Comparison of ENCODE assay signal across 21 cellular contexts in the genomic region with DNA sequence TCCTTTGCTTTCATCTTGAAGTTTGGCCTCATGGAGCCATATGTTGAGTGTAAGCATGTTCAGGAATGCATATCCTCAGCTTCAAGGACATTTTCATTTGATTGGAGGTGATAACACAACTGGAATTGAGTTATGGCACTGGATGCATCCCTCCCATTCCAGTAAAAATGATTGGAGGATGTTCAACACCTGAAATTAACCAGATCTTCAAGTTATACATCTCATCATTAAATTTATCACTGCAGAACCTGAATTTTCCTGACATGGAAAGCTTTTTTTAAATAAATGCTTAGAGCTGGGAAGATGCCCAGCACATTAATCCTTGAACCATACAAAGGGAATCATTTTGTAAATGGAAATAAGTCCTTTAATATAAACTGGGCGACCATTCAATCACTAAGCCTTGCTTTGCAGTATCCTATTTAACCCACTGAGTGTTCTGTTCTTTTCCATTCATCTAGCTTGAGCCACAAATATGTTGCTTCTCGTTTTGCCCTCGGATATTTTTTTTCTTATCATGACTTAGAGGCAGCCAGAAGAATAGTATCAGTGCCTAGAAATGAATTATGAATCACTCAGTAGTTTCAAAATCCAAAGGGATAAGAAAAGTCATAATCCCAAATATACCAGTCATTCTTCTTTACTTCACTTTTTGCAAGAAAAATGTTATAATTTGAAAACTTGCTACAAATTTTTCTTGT.
A peak's percentile ranks its signal among the peaks of the same experiment; 100 is the strongest.
DNase-seq lines count a peak whose midpoint lies in the region; ATAC-seq and TF ChIP-seq lines count a peak whose summit lies in the region.
"Had no signal": no experiment of that assay in that cellular context is flagged by ENCODE, and none has a peak within 500 bp of the region (broad histone marks: within the 10 kb centered on the region; RNA-seq: fewer than 3 reads in every experiment).

No MANE protein-coding gene starts in this region.

- CTCF ChIA-PET in MCF 10A (lab: Yijun Ruan, JAX): interaction anchor here (0.9 kb wide), 1 partner anchor 311 kb away, joined by 4 read pairs; no protein-coding TSS in a partner anchor

- POLR2A ChIA-PET in MCF 10A (lab: Yijun Ruan, JAX): interaction anchor here (0.6 to 1.7 kb wide), 8 partner anchors 25 to 983 kb away, joined by 3 to 5 read pairs (median 3); no protein-coding TSS in a partner anchor

- peak overlapping the region; percentile 65 for H3K4me3 Mint-ChIP-seq in MCF 10A (ENCODE audit: unreplicated experiment)

- H3K4me1 ChIP-seq in breast epithelium (no peaks in the 10 kb centered on the region), hepatocyte (ENCODE audit: insufficient read depth) (no peaks in the 10 kb centered on the region), tibial artery (peaks cover 0 to 45% (median 0%) of the 10 kb centered on the region in 4 donors)
- H3K4me1 ChIP-seq: BLaER1, HAP-1, lower lobe of right lung, SJSA1, testis had no signal

- H3K4me1 Mint-ChIP-seq in MCF 10A (ENCODE audit: insufficient read depth, unreplicated experiment): peaks cover 16% of the 10 kb centered on the region

- no peaks in the 10 kb centered on the region for H3K27me3 ChIP-seq in breast epithelium
- H3K27me3 ChIP-seq in hepatocyte: no peaks in the 10 kb centered on the region
- no peaks in the 10 kb centered on the region for H3K27me3 ChIP-seq in tibial artery
- H3K27me3 ChIP-seq: BLaER1, SJSA1, testis had no signal

- no peaks in the 10 kb centered on the region for H3K79me2 ChIP-seq in hepatocyte

- no TSS peak for BruUV-seq in MCF 10A (replicated peaks; lab: Mats Ljungman, UMichigan)

- H3K27ac ChIP-seq in breast epithelium (no peak overlapping the region), hepatocyte (peak overlapping the region; percentile 3), tibial artery (peak overlapping the region; percentile 26 to 59)
- H3K27ac ChIP-seq: 22Rv1, BLaER1, lower lobe of right lung, SJSA1, testis had no signal

- TF ChIP-seq POLR2A in breast epithelium (IDR thresholded peaks at IDR 0.05): no peak

- no peaks in the 10 kb centered on the region for H3K27me3 Mint-ChIP-seq in MCF 10A (ENCODE audit: insufficient read depth, unreplicated experiment)

- 59% methylated on average over 3 of the region's 3 CpGs for WGBS in hepatocyte (ENCODE audit: low lambda C conversion rate, missing lambda C conversion rate)

- intact Hi-C loops in MCF 10A (cut with micrococcal nuclease) (no loop called here), breast epithelium (cut with DNase I; ENCODE audit: low total_unique reads) (no loop called here), tibial artery (cut with DNase I; ENCODE audit: low total_unique reads) (no loop called here)

- H3K9me2 ChIP-seq in hepatocyte (replicated peaks; ENCODE audit: insufficient read depth): no peaks in the 10 kb centered on the region

- H3K36me3 ChIP-seq in breast epithelium (no peaks in the 10 kb centered on the region), hepatocyte (replicated peaks; ENCODE audit: insufficient read depth, low read depth) (no peaks in the 10 kb centered on the region), tibial artery (no peaks in the 10 kb centered on the region)
- H3K36me3 ChIP-seq: BLaER1, HAP-1, lower lobe of right lung, SJSA1 had no signal

- no peak overlapping the region for H3K4me3 ChIP-seq in breast epithelium
- H3K4me3 ChIP-seq in hepatocyte: no peak overlapping the region
- H3K4me3 ChIP-seq in tibial artery: no peak overlapping the region
- H3K4me3 ChIP-seq: BLaER1, GM12878, HAP-1, lower lobe of right lung, SJSA1, testis had no signal

- no peak for TF ChIP-seq CTCF in MCF 10A (IDR thresholded peaks at IDR 0.05; ENCODE audit: unreplicated experiment)
- TF ChIP-seq CTCF in breast epithelium (IDR thresholded peaks at IDR 0.05): no peak
- no peak for TF ChIP-seq CTCF in hepatocyte (IDR thresholded peaks at IDR 0.05; ENCODE audit: poor library complexity)
- TF ChIP-seq CTCF in tibial artery (IDR thresholded peaks at IDR 0.05): no peak

- H3K27ac Mint-ChIP-seq in MCF 10A (ENCODE audit: low read depth, unreplicated experiment): peak overlapping the region; percentile 94

- no peak overlapping the region for H3K4me2 ChIP-seq in hepatocyte
- H3K4me2 ChIP-seq: BLaER1 had no signal

- H3K36me3 Mint-ChIP-seq in MCF 10A (ENCODE audit: insufficient read depth, unreplicated experiment): no peaks in the 10 kb centered on the region

- peak; percentile 52 for DNase-seq in MCF 10A (ENCODE audit: unreplicated experiment)
- DNase-seq in breast epithelium (ENCODE audit: low spot score in 2 of 2): no peak
- DNase-seq in dedifferentiated amniotic fluid mesenchymal stem cell (ENCODE audit: extremely low spot score): peak; percentile 49
- DNase-seq in hepatocyte (ENCODE audit: low spot score): peak; percentile 5
- DNase-seq in tibial artery: no peak
- DNase-seq in activated naive CD4-positive, alpha-beta T cell treated with anti-CD3 and anti-CD28 coated beads, Interleukin-2, amount 50 U/mL, for 16 hours: no peak
- DNase-seq in inferior parietal cortex (ENCODE audit: extremely low spot score): no peak
- DNase-seq: glutamatergic neuron, Karpas-422, lower lobe of right lung, NCI-H1417, NCI-H2171 treated with DMSO at 0.1 percent for 48 hours, NCI-H748 treated with DMSO at 0.1 percent for 48 hours, posterior cingulate gyrus, testis had no signal

- no peaks in the 10 kb centered on the region for H3K9me3 Mint-ChIP-seq in MCF 10A (ENCODE audit: unreplicated experiment)

- no peak overlapping the region for H2AFZ ChIP-seq in hepatocyte

- no peaks in the 10 kb centered on the region for H4K20me1 ChIP-seq in hepatocyte (ENCODE audit: insufficient read depth, poor library complexity, severe bottlenecking)
- H4K20me1 ChIP-seq: BLaER1 had no signal

- H3K9me3 ChIP-seq in breast epithelium: no peaks in the 10 kb centered on the region
- H3K9me3 ChIP-seq in hepatocyte (ENCODE audit: low read depth): no peaks in the 10 kb centered on the region
- no peaks in the 10 kb centered on the region for H3K9me3 ChIP-seq in tibial artery
- H3K9me3 ChIP-seq: BLaER1, HAP-1, lower lobe of right lung, SJSA1, testis had no signal

- ATAC-seq in HG02973 (IDR thresholded peaks at IDR 0.05; ENCODE audit: unreplicated experiment): no peak
- ATAC-seq: GM12878, lower lobe of right lung had no signal

Comparison
In these comparisons a context has a peak if more than half of its experiments do, and no peak if none do; other contexts are left out.
1. DNase-seq: peak in MCF 10A (single experiment), dedifferentiated amniotic fluid mesenchymal stem cell (single experiment) and hepatocyte (single experiment); none in breast epithelium (0 of 2), tibial artery (0 of 2), activated naive CD4-positive, alpha-beta T cell treated with anti-CD3 and anti-CD28 coated beads, Interleukin-2, amount 50 U/mL, for 16 hours (single experiment) and inferior parietal cortex (single experiment).
2. H3K27ac ChIP-seq: peak in hepatocyte (single experiment) and tibial artery (2 of 2); none in breast epithelium (0 of 2).